1 cellular context compared by ENCODE assay signal in the genomic region with DNA sequence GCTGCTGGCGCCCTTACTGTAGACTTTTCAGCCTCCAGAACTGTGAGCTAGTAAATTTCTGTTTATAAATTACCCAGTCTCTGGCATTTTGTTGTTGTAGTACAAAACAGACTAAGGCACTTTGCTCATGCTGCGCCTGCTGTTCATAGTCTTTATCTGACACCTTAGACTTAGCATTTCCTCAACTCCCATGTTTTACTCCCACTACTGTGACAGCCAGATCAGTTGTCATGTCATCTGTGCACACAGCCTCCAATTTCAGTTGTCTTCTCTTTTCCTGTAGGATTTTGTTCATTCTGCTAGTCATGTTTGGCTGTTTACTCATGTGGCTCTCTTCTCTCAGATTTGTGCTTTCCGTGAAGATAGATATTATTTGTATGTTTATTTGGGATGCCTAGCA.
TF ChIP-seq lines count a peak whose summit lies in the region.

No MANE protein-coding gene starts in this region.

TF ChIP-seq in K562, 482 proteins besides CTCF, POLR2A, EP300 and RAD21 (continued from another document):
- TF ChIP-seq, protein P1, sequence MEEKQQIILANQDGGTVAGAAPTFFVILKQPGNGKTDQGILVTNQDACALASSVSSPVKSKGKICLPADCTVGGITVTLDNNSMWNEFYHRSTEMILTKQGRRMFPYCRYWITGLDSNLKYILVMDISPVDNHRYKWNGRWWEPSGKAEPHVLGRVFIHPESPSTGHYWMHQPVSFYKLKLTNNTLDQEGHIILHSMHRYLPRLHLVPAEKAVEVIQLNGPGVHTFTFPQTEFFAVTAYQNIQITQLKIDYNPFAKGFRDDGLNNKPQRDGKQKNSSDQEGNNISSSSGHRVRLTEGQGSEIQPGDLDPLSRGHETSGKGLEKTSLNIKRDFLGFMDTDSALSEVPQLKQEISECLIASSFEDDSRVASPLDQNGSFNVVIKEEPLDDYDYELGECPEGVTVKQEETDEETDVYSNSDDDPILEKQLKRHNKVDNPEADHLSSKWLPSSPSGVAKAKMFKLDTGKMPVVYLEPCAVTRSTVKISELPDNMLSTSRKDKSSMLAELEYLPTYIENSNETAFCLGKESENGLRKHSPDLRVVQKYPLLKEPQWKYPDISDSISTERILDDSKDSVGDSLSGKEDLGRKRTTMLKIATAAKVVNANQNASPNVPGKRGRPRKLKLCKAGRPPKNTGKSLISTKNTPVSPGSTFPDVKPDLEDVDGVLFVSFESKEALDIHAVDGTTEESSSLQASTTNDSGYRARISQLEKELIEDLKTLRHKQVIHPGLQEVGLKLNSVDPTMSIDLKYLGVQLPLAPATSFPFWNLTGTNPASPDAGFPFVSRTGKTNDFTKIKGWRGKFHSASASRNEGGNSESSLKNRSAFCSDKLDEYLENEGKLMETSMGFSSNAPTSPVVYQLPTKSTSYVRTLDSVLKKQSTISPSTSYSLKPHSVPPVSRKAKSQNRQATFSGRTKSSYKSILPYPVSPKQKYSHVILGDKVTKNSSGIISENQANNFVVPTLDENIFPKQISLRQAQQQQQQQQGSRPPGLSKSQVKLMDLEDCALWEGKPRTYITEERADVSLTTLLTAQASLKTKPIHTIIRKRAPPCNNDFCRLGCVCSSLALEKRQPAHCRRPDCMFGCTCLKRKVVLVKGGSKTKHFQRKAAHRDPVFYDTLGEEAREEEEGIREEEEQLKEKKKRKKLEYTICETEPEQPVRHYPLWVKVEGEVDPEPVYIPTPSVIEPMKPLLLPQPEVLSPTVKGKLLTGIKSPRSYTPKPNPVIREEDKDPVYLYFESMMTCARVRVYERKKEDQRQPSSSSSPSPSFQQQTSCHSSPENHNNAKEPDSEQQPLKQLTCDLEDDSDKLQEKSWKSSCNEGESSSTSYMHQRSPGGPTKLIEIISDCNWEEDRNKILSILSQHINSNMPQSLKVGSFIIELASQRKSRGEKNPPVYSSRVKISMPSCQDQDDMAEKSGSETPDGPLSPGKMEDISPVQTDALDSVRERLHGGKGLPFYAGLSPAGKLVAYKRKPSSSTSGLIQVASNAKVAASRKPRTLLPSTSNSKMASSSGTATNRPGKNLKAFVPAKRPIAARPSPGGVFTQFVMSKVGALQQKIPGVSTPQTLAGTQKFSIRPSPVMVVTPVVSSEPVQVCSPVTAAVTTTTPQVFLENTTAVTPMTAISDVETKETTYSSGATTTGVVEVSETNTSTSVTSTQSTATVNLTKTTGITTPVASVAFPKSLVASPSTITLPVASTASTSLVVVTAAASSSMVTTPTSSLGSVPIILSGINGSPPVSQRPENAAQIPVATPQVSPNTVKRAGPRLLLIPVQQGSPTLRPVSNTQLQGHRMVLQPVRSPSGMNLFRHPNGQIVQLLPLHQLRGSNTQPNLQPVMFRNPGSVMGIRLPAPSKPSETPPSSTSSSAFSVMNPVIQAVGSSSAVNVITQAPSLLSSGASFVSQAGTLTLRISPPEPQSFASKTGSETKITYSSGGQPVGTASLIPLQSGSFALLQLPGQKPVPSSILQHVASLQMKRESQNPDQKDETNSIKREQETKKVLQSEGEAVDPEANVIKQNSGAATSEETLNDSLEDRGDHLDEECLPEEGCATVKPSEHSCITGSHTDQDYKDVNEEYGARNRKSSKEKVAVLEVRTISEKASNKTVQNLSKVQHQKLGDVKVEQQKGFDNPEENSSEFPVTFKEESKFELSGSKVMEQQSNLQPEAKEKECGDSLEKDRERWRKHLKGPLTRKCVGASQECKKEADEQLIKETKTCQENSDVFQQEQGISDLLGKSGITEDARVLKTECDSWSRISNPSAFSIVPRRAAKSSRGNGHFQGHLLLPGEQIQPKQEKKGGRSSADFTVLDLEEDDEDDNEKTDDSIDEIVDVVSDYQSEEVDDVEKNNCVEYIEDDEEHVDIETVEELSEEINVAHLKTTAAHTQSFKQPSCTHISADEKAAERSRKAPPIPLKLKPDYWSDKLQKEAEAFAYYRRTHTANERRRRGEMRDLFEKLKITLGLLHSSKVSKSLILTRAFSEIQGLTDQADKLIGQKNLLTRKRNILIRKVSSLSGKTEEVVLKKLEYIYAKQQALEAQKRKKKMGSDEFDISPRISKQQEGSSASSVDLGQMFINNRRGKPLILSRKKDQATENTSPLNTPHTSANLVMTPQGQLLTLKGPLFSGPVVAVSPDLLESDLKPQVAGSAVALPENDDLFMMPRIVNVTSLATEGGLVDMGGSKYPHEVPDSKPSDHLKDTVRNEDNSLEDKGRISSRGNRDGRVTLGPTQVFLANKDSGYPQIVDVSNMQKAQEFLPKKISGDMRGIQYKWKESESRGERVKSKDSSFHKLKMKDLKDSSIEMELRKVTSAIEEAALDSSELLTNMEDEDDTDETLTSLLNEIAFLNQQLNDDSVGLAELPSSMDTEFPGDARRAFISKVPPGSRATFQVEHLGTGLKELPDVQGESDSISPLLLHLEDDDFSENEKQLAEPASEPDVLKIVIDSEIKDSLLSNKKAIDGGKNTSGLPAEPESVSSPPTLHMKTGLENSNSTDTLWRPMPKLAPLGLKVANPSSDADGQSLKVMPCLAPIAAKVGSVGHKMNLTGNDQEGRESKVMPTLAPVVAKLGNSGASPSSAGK (IDR thresholded peaks at IDR 0.05): no peak
- no peak for TF ChIP-seq FOXO4 (CRISPR knock-in tag; IDR thresholded peaks at IDR 0.05)
- TF ChIP-seq L3MBTL2 (IDR thresholded peaks at IDR 0.05): no peak
- TF ChIP-seq ZFP36 (IDR thresholded peaks at IDR 0.05; ENCODE audit: low read depth, low read length, partially characterized antibody): no peak
- TF ChIP-seq MEIS2 (IDR thresholded peaks at IDR 0.05; ENCODE audit: partially characterized antibody): peak; percentile 49
- TF ChIP-seq, protein P2, sequence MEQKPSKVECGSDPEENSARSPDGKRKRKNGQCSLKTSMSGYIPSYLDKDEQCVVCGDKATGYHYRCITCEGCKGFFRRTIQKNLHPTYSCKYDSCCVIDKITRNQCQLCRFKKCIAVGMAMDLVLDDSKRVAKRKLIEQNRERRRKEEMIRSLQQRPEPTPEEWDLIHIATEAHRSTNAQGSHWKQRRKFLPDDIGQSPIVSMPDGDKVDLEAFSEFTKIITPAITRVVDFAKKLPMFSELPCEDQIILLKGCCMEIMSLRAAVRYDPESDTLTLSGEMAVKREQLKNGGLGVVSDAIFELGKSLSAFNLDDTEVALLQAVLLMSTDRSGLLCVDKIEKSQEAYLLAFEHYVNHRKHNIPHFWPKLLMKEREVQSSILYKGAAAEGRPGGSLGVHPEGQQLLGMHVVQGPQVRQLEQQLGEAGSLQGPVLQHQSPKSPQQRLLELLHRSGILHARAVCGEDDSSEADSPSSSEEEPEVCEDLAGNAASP (IDR thresholded peaks at IDR 0.05): no peak
- no peak for TF ChIP-seq XRCC5 (IDR thresholded peaks at IDR 0.05; ENCODE audit: low read depth, low read length)
- 0 out of 2 replicates have a peak, but pooled peaks have one; percentile 13 for TF ChIP-seq CBFA2T3 (IDR thresholded peaks at IDR 0.05)
- 0 out of 2 replicates have a peak, but pooled peaks have one; percentile 27 for TF ChIP-seq ARID1B (IDR thresholded peaks at IDR 0.05)
- TF ChIP-seq ELK3 (CRISPR knock-in tag; IDR thresholded peaks at IDR 0.05): no peak
- TF ChIP-seq, protein P3, sequence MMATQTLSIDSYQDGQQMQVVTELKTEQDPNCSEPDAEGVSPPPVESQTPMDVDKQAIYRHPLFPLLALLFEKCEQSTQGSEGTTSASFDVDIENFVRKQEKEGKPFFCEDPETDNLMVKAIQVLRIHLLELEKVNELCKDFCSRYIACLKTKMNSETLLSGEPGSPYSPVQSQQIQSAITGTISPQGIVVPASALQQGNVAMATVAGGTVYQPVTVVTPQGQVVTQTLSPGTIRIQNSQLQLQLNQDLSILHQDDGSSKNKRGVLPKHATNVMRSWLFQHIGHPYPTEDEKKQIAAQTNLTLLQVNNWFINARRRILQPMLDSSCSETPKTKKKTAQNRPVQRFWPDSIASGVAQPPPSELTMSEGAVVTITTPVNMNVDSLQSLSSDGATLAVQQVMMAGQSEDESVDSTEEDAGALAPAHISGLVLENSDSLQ (IDR thresholded peaks at IDR 0.05): peak; percentile 45; the same call in 1 of the 2 replicates
- no peak for TF ChIP-seq SAFB2 (IDR thresholded peaks at IDR 0.05; ENCODE audit: borderline replicate concordance, low read depth, low read length, severe bottlenecking)
- peak; percentile 43; the same call in 1 of the 2 replicates for TF ChIP-seq MECOM (CRISPR knock-in tag; IDR thresholded peaks at IDR 0.05)
- TF ChIP-seq SAP30 (IDR thresholded peaks at IDR 0.05; ENCODE audit: borderline replicate concordance, insufficient read depth, low read depth, low read length, poor library complexity, severe bottlenecking): no peak
- TF ChIP-seq, protein P4, sequence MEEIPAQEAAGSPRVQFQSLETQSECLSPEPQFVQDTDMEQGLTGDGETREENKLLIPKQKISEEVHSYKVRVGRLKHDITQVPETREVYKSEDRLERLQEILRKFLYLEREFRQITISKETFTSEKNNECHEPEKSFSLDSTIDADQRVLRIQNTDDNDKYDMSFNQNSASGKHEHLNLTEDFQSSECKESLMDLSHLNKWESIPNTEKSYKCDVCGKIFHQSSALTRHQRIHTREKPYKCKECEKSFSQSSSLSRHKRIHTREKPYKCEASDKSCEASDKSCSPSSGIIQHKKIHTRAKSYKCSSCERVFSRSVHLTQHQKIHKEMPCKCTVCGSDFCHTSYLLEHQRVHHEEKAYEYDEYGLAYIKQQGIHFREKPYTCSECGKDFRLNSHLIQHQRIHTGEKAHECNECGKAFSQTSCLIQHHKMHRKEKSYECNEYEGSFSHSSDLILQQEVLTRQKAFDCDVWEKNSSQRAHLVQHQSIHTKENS (CRISPR knock-in tag; IDR thresholded peaks at IDR 0.05): no peak
- no peak for TF ChIP-seq ZBTB7A (IDR thresholded peaks at IDR 0.05; ENCODE audit: borderline replicate concordance, control insufficient read depth, low read depth, low read length)
- no peak for TF ChIP-seq CC2D1A (IDR thresholded peaks at IDR 0.05)
